15 cellular contexts compared by ENCODE assay signal in the genomic region with DNA sequence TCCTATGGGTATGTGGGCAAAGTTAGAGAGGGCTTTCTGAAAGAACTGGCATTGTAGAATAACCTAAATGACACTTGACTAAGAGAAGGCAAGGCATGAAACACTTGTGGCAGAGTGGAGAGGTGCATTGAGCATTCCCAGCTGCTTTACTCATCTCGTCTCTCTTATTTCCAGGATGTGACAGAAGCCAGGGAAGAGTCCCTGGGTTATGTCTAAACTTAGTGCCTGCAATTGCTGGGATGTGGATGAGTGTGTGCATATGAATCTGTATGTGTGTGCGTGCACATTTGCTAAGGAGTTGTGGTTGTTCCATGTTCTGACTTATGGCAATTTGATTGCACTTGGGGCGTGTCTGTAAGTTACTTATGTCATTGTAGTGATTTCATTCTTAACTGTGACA.
DNase-seq lines count a peak whose midpoint lies in the region; ATAC-seq and TF ChIP-seq lines count a peak whose summit lies in the region.
"Had no signal": no experiment of that assay in that cellular context is flagged by ENCODE, and none has a peak within 500 bp of the region (broad histone marks: within the 10 kb centered on the region; RNA-seq: fewer than 3 reads in every experiment).

No MANE protein-coding gene starts in this region.

- peaks cover 4 to 8% of the 10 kb centered on the region in 2 donors for H3K36me3 Mint-ChIP-seq in stimulated activated naive B cell treated with anti-CD40 and anti-IgM and Interleukin-4, amounts not matched to agents 10 μg/mL and 1 μg/mL and 100 μg/mL, for 72 hours
- H3K36me3 Mint-ChIP-seq: CD8-positive, alpha-beta T cell had no signal

- peaks cover 5 to 13% of the 10 kb centered on the region in 2 donors for H3K4me1 Mint-ChIP-seq in stimulated activated naive B cell treated with anti-CD40 and anti-IgM and Interleukin-4, amounts not matched to agents 10 μg/mL and 1 μg/mL and 100 μg/mL, for 72 hours

- no peaks in the 10 kb centered on the region for H3K27me3 ChIP-seq in fibroblast of lung (ENCODE audit: control insufficient read depth, insufficient read depth, low read length)
- no peaks in the 10 kb centered on the region for H3K27me3 ChIP-seq in gastroesophageal sphincter

- H3K27ac ChIP-seq in fibroblast of lung (ENCODE audit: insufficient read depth, low read length), result no peak overlapping the region
- no peak overlapping the region for H3K27ac ChIP-seq in gastroesophageal sphincter

- H4K20me1 ChIP-seq in fibroblast of lung (ENCODE audit: control insufficient read depth, extremely low read depth, insufficient read depth, low read length), result no peaks in the 10 kb centered on the region

- H2AFZ ChIP-seq in fibroblast of lung (ENCODE audit: low read length), result no peak overlapping the region

- no peak for TF ChIP-seq EP300 in gastroesophageal sphincter (IDR thresholded peaks at IDR 0.05)

- no peaks in the 10 kb centered on the region for H3K9me3 ChIP-seq in fibroblast of lung (ENCODE audit: control insufficient read depth, insufficient read depth, low read depth, low read length)
- no peaks in the 10 kb centered on the region for H3K9me3 ChIP-seq in gastroesophageal sphincter

- H3K4me1 ChIP-seq in fibroblast of lung (ENCODE audit: control insufficient read depth, extremely low read depth, insufficient read depth, low read length), result no peaks in the 10 kb centered on the region
- no peaks in the 10 kb centered on the region for H3K4me1 ChIP-seq in gastroesophageal sphincter

- no peak for ATAC-seq in GM21737 (IDR thresholded peaks at IDR 0.05; ENCODE audit: unreplicated experiment)
- ATAC-seq in gastroesophageal sphincter, result no peak
- ATAC-seq in stimulated activated naive B cell treated with anti-CD40 and anti-IgM and Interleukin-4, amounts not matched to agents 10 μg/mL and 1 μg/mL and 100 μg/mL, for 72 hours (replicated peaks), result no peak
- ATAC-seq: CD8-positive, alpha-beta T cell; HCT116; Right ventricle myocardium inferior had no signal

- no peaks in the 10 kb centered on the region for H3K27me3 Mint-ChIP-seq in stimulated activated naive B cell treated with anti-CD40 and anti-IgM and Interleukin-4, amounts not matched to agents 10 μg/mL and 1 μg/mL and 100 μg/mL, for 72 hours

- H3K79me2 ChIP-seq in fibroblast of lung (ENCODE audit: control insufficient read depth, insufficient read depth, low read length), result no peaks in the 10 kb centered on the region

- H3K9me3 Mint-ChIP-seq in stimulated activated naive B cell treated with anti-CD40 and anti-IgM and Interleukin-4, amounts not matched to agents 10 μg/mL and 1 μg/mL and 100 μg/mL, for 72 hours, result peaks cover 9 to 22% of the 10 kb centered on the region in 2 donors
- H3K9me3 Mint-ChIP-seq: CD8-positive, alpha-beta T cell; T-helper 1 cell treated with Interleukin-12 subunit alpha and Interleukin-12 subunit beta and Interleukin-4 antibody, amounts not matched to agents 30 μg/mL and 1 μg/mL, for 36 hours had no signal

- H3K4me3 Mint-ChIP-seq in stimulated activated naive B cell treated with anti-CD40 and anti-IgM and Interleukin-4, amounts not matched to agents 10 μg/mL and 1 μg/mL and 100 μg/mL, for 72 hours, result no peak overlapping the region
- H3K4me3 Mint-ChIP-seq: CD8-positive, alpha-beta T cell; T-helper 1 cell treated with Interleukin-12 subunit alpha and Interleukin-12 subunit beta and Interleukin-4 antibody, amounts not matched to agents 30 μg/mL and 1 μg/mL, for 36 hours had no signal

- H3K4me3 ChIP-seq in fibroblast of lung (replicated peaks in 1 of 4; ENCODE audit: control extremely low read depth in 1 of 4, insufficient read depth in 1 of 4, low read depth in 3 of 4, low read length in 4 of 4), result no peak overlapping the region
- H3K4me3 ChIP-seq in gastroesophageal sphincter, result no peak overlapping the region

- WGBS in gastroesophageal sphincter (ENCODE audit: low coverage in 1 of 2), 2 donors, result 54 to 75% methylated on average over 2 to 3 of the region's 3 CpGs

- DNase-seq in HCEC 1CT (peak; percentile 7), NCI-H345 (lab: John Stamatoyannopoulos, UW) (peak; percentile 6), fibroblast of lung (ENCODE audit: low read depth in 2 of 2) (peak; percentile 21 to 28), ecto neural progenitor cell (ENCODE audit: low spot score) (no peak)
- DNase-seq in stimulated activated naive B cell treated with anti-CD40 and anti-IgM and Interleukin-4, amounts not matched to agents 10 μg/mL and 1 μg/mL and 100 μg/mL, for 72 hours, result no peak
- DNase-seq: CD8-positive, alpha-beta T cell; KG1; MM.1S; NCI-H1105 treated with DMSO at 0.1 percent for 48 hours; NCI-H187 treated with DMSO at 0.1 percent for 48 hours had no signal

- no peak overlapping the region for H3K27ac Mint-ChIP-seq in stimulated activated naive B cell treated with anti-CD40 and anti-IgM and Interleukin-4, amounts not matched to agents 10 μg/mL and 1 μg/mL and 100 μg/mL, for 72 hours
- H3K27ac Mint-ChIP-seq: CD8-positive, alpha-beta T cell; T-helper 1 cell treated with Interleukin-12 subunit alpha and Interleukin-12 subunit beta and Interleukin-4 antibody, amounts not matched to agents 30 μg/mL and 1 μg/mL, for 36 hours had no signal

- H3K36me3 ChIP-seq in fibroblast of lung (ENCODE audit: control insufficient read depth, insufficient read depth, low read length) (no peaks in the 10 kb centered on the region), gastroesophageal sphincter (no peaks in the 10 kb centered on the region)

- no peak for TF ChIP-seq POLR2A in gastroesophageal sphincter (IDR thresholded peaks at IDR 0.05)

- no peak overlapping the region for H3K9ac ChIP-seq in fibroblast of lung (ENCODE audit: insufficient read depth, low read length)

- H3K4me2 ChIP-seq in fibroblast of lung (ENCODE audit: extremely low read depth, insufficient read depth, low read length), result no peak overlapping the region

- TF ChIP-seq CTCF in fibroblast of lung (conservative IDR thresholded peaks at IDR 0.05 in 1 of 2, IDR thresholded peaks at IDR 0.05 in 1 of 2; ENCODE audit: low read depth in 1 of 2, low read length in 2 of 2), result no peak
- TF ChIP-seq CTCF in gastroesophageal sphincter (IDR thresholded peaks at IDR 0.05), result no peak

Comparison
In these comparisons a context has a peak if more than half of its experiments do, and no peak if none do; other contexts are left out.
1. DNase-seq: peak in HCEC 1CT (single experiment), NCI-H345 (single experiment) and fibroblast of lung (2 of 2); none in ecto neural progenitor cell (single experiment) and stimulated activated naive B cell treated with anti-CD40 and anti-IgM and Interleukin-4, amounts not matched to agents 10 μg/mL and 1 μg/mL and 100 μg/mL, for 72 hours (single experiment).